ENCODE assay signal across 15 cellular contexts in the genomic region with DNA sequence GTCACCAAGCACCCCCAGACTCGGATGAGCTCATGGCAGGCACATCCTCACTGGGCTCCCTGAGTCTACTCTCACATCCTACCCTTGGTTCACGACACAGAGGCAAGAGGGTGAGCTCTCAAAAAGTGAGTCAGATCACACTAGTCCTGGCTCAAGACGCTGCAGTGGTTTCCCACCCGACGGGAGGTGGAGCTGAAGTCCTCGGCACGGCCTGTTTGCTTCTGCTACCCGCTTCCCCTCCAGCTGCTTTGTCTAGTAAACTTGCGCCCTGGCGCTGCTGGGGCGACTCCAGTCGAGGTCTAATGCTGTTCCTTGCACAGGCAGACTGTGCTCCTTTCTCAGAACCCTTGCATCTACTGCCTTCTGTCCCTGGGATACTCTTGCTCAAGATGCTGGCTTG. TPM values are rescaled to one million over a fixed set of nuclear protein-coding genes. Genes with fewer than 3 reads are reported as not detected.
DNase-seq lines count a peak whose midpoint lies in the region; ATAC-seq and TF ChIP-seq lines count a peak whose summit lies in the region.
"Had no signal": no experiment of that assay in that cellular context is flagged by ENCODE, and none has a peak within 500 bp of the region (broad histone marks: within the 10 kb centered on the region; RNA-seq: fewer than 3 reads in every experiment).

No MANE protein-coding gene starts in this region.

- H3K4me1 Mint-ChIP-seq in activated naive CD8-positive, alpha-beta T cell treated with anti-CD3 and anti-CD28 coated beads, Interleukin-2, amount 50 U/mL, for 24 hours = peaks cover 4% of the 10 kb centered on the region
- H3K4me1 Mint-ChIP-seq: nephron had no signal

- H3K36me3 ChIP-seq in spleen = no peaks in the 10 kb centered on the region
- H3K36me3 ChIP-seq: upper lobe of left lung had no signal

- no peaks in the 10 kb centered on the region for H3K27me3 ChIP-seq in spleen (replicated peaks in 1 of 7)
- H3K27me3 ChIP-seq: upper lobe of left lung had no signal

- H3K4me1 ChIP-seq in spleen = peaks cover 0 to 5% (median 0%) of the 10 kb centered on the region in 6 donors
- H3K4me1 ChIP-seq: upper lobe of left lung had no signal

- DNase-seq in SIG-M5 treated with dmso at 0.1 percent for 504 hours (lab: John Stamatoyannopoulos, UW; ENCODE audit: unreplicated experiment) = peak; percentile 9
- no peak for DNase-seq in SIG-M5 (lab: John Stamatoyannopoulos, UW)
- peak; percentile 40 for DNase-seq in NOMO-1 treated with DMSO at 0.1 percent for 48 hours (lab: John Stamatoyannopoulos, UW; ENCODE audit: unreplicated experiment)
- no peak for DNase-seq in activated naive CD8-positive, alpha-beta T cell treated with anti-CD3 and anti-CD28 coated beads, Interleukin-2, amount 50 U/mL, for 24 hours
- peak; percentile 78 for DNase-seq in spleen
- DNase-seq in HCEC 1CT = no peak
- no peak for DNase-seq in NCI-H1105 (lab: John Stamatoyannopoulos, UW)
- DNase-seq in erythroblast (lab: John Stamatoyannopoulos, UW) = no peak
- DNase-seq: effector CD8-positive, alpha-beta T cell; left cardiac atrium; NCI-H2171 had no signal

- ATAC-seq in activated naive CD8-positive, alpha-beta T cell treated with anti-CD3 and anti-CD28 coated beads, Interleukin-2, amount 50 U/mL, for 24 hours = peak; percentile 36
- ATAC-seq: left cardiac atrium had no signal

- intact Hi-C loops in spleen (cut with DNase I; ENCODE audit: low total_unique reads) = no loop called here

- H3K27ac ChIP-seq in spleen = no peak overlapping the region
- H3K27ac ChIP-seq: 22Rv1, upper lobe of left lung had no signal

- H3K27ac Mint-ChIP-seq in activated naive CD8-positive, alpha-beta T cell treated with anti-CD3 and anti-CD28 coated beads, Interleukin-2, amount 50 U/mL, for 24 hours = no peak overlapping the region
- H3K27ac Mint-ChIP-seq: nephron had no signal

- no peaks in the 10 kb centered on the region for H3K36me3 Mint-ChIP-seq in activated naive CD8-positive, alpha-beta T cell treated with anti-CD3 and anti-CD28 coated beads, Interleukin-2, amount 50 U/mL, for 24 hours (ENCODE audit: low read depth)

- H3K27me3 Mint-ChIP-seq in activated naive CD8-positive, alpha-beta T cell treated with anti-CD3 and anti-CD28 coated beads, Interleukin-2, amount 50 U/mL, for 24 hours = no peaks in the 10 kb centered on the region

- WGBS in spleen, 5 donors = 72 to 85% (median 75%) methylated on average over 12 of the region's 12 CpGs

- H3K4me3 Mint-ChIP-seq in activated naive CD8-positive, alpha-beta T cell treated with anti-CD3 and anti-CD28 coated beads, Interleukin-2, amount 50 U/mL, for 24 hours = no peak overlapping the region
- H3K4me3 Mint-ChIP-seq: nephron had no signal

- H3K9me3 Mint-ChIP-seq in activated naive CD8-positive, alpha-beta T cell treated with anti-CD3 and anti-CD28 coated beads, Interleukin-2, amount 50 U/mL, for 24 hours = no peaks in the 10 kb centered on the region
- H3K9me3 Mint-ChIP-seq: nephron had no signal

- no peak for TF ChIP-seq POLR2A in spleen (IDR thresholded peaks at IDR 0.05)
- TF ChIP-seq POLR2A in erythroblast (IDR thresholded peaks at IDR 0.05; ENCODE audit: low read length) = no peak

- H3K9me3 ChIP-seq in spleen = no peaks in the 10 kb centered on the region
- H3K9me3 ChIP-seq: upper lobe of left lung had no signal

- no peak overlapping the region for H3K4me3 ChIP-seq in spleen
- H3K4me3 ChIP-seq: upper lobe of left lung had no signal

- TF ChIP-seq CTCF in spleen (IDR thresholded peaks at IDR 0.05 in 8 of 11, conservative IDR thresholded peaks at IDR 0.05 in 3 of 11) = no peak

RNA-seq across cellular contexts. Expression of a gene that starts 13.5 kb away (rescaled TPM):
- 10 to 100 TPM; 28.4 to 47.7 (median 38.8) TPM for total RNA-seq in spleen
- 1 to 10 TPM; 4.4 to 6.2 (median 6.0) TPM for polyA plus RNA-seq in spleen
- total RNA-seq: LHCN-M2 had no signal

Comparison
In these comparisons a context has a peak if more than half of its experiments do, and no peak if none do; other contexts are left out.
1. DNase-seq: peak in SIG-M5 treated with dmso at 0.1 percent for 504 hours (single experiment), NOMO-1 treated with DMSO at 0.1 percent for 48 hours (single experiment) and spleen (single experiment); none in SIG-M5 (single experiment), activated naive CD8-positive, alpha-beta T cell treated with anti-CD3 and anti-CD28 coated beads, Interleukin-2, amount 50 U/mL, for 24 hours (single experiment), HCEC 1CT (single experiment), NCI-H1105 (single experiment) and erythroblast (0 of 2).